Comparison of ENCODE assay signal across 10 cellular contexts in the genomic region with DNA sequence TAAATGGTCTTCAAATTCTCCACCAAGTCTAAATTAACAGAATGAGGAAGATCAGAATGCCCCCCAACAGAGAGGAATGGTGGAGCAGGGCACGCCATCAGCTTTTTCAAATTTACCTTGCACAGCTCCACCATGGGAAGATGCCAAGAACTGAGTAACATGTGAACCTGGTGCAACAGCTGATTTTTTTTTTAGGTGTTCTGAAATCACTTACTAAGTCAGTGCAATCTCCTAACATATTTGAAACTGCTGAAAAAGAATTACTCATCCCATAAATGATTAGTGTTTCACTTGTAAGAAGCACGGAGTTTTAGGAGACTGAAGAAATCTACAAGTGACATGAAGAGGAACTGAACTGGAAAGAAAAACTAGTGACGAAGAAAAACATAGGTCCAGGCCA. TPM values are rescaled to one million over a fixed set of nuclear protein-coding genes. Genes with fewer than 3 reads are reported as not detected.
DNase-seq lines count a peak whose midpoint lies in the region; ATAC-seq, FAIRE-seq and TF ChIP-seq lines count a peak whose summit lies in the region.
"Had no signal": no experiment of that assay in that cellular context is flagged by ENCODE, and none has a peak within 500 bp of the region (broad histone marks: within the 10 kb centered on the region; RNA-seq: fewer than 3 reads in every experiment).

No MANE protein-coding gene starts in this region.

- H4K8ac ChIP-seq in trophoblast cell (ENCODE audit: low read depth, low read length), result no peak overlapping the region

- H3K79me2 ChIP-seq in GM23248 (ENCODE audit: insufficient read depth) (peaks cover 93% of the 10 kb centered on the region), astrocyte (ENCODE audit: insufficient read depth, low read length) (peaks cover 94% of the 10 kb centered on the region), trophoblast cell (ENCODE audit: control insufficient read depth, insufficient read depth, low read length, poor library complexity) (peaks cover 23% of the 10 kb centered on the region)

- peaks cover 2% of the 10 kb centered on the region for H3K36me3 Mint-ChIP-seq in astrocyte (ENCODE audit: low read depth, unreplicated experiment)

- H3K18ac ChIP-seq in trophoblast cell (ENCODE audit: low read length), result no peak overlapping the region

- no peaks in the 10 kb centered on the region for H3K9me3 Mint-ChIP-seq in astrocyte (ENCODE audit: unreplicated experiment)

- H4K91ac ChIP-seq in trophoblast cell (ENCODE audit: low read depth, low read length), result no peak overlapping the region

- TF ChIP-seq RAD21 in A549 (conservative IDR thresholded peaks at IDR 0.05 in 1 of 2, IDR thresholded peaks at IDR 0.05 in 1 of 2) (no peak), liver (IDR thresholded peaks at IDR 0.05) (peak in 1 of 2 donors; percentile 19)

- no peaks in the 10 kb centered on the region for H3K27me3 Mint-ChIP-seq in astrocyte (ENCODE audit: low read depth, unreplicated experiment)

- H3K9ac ChIP-seq in GM23248 (no peak overlapping the region), astrocyte (ENCODE audit: low read length) (no peak overlapping the region), liver (ENCODE audit: low read depth in 1 of 2, low read length in 2 of 2) (no peak overlapping the region), trophoblast cell (ENCODE audit: low read length) (no peak overlapping the region)

- peaks cover 7% of the 10 kb centered on the region for H3K79me1 ChIP-seq in trophoblast cell (ENCODE audit: low read length)

- in situ Hi-C loops in GM23248 (cut with MboI), result no loop called here

- 44% methylated on average over 3 of the region's 3 CpGs for WGBS in A549 (ENCODE audit: missing lambda C conversion rate)
- WGBS in GM23248 (ENCODE audit: low coverage in 1 of 2, low lambda C conversion rate in 2 of 2, missing lambda C conversion rate in 2 of 2), 2 experiments, result 81 to 82% methylated on average over 3 of the region's 3 CpGs
- WGBS in liver, result 55% methylated on average over 3 of the region's 3 CpGs
- no CpG with 5 or more reads among the region's 3 CpGs for WGBS in trophoblast cell (ENCODE audit: extremely low coverage, insufficient coverage, insufficient read length)

- no peak overlapping the region for H3K4me3 Mint-ChIP-seq in astrocyte (ENCODE audit: unreplicated experiment)

- H3K4me2 ChIP-seq in A549 (peak overlapping the region; percentile 63), GM23248 (ENCODE audit: unreplicated experiment) (no peak overlapping the region), astrocyte (ENCODE audit: low read length) (peak overlapping the region; percentile 1), trophoblast cell (ENCODE audit: low read length) (no peak overlapping the region)

- H2BK120ac ChIP-seq in trophoblast cell (ENCODE audit: insufficient read depth, low read length, poor library complexity), result no peak overlapping the region

- TF ChIP-seq POLR2A in A549 (IDR thresholded peaks at IDR 0.05; ENCODE audit: low read length), result no peak

- no peak for TF ChIP-seq EP300 in A549 (IDR thresholded peaks at IDR 0.05)

- CTCF ChIA-PET in A549 (lab: Yijun Ruan, JAX), result no interaction called here

- H3K27me3 ChIP-seq in GM23248 (replicated peaks; ENCODE audit: insufficient read depth) (no peaks in the 10 kb centered on the region), astrocyte (ENCODE audit: insufficient read depth, low read length) (no peaks in the 10 kb centered on the region), liver (ENCODE audit: control insufficient read depth in 4 of 4, insufficient read depth in 4 of 4, low read length in 3 of 4) (no peaks in the 10 kb centered on the region), trophoblast cell (ENCODE audit: insufficient read depth, low read length) (no peaks in the 10 kb centered on the region)

- H2BK5ac ChIP-seq in trophoblast cell (ENCODE audit: low read depth, low read length, poor library complexity), result no peak overlapping the region

- FAIRE-seq in A549 (lab: Jason Lieb, UNC), result no peak
- FAIRE-seq in astrocyte (lab: Jason Lieb, UNC), result no peak
- FAIRE-seq: GM19239 had no signal

- H3K9me3 ChIP-seq in A549 (no peaks in the 10 kb centered on the region), GM23248 (ENCODE audit: low read depth) (no peaks in the 10 kb centered on the region), astrocyte (ENCODE audit: insufficient read depth, low read depth, low read length) (no peaks in the 10 kb centered on the region), liver (ENCODE audit: control insufficient read depth in 4 of 4, low read length in 3 of 4) (no peaks in the 10 kb centered on the region), trophoblast cell (ENCODE audit: insufficient read depth, low read depth, low read length) (no peaks in the 10 kb centered on the region)

- no peak overlapping the region for H3K14ac ChIP-seq in trophoblast cell (ENCODE audit: low read length)

- H3K4me3 ChIP-seq in A549, result no peak overlapping the region
- H3K4me3 ChIP-seq in GM23248, result no peak overlapping the region
- H3K4me3 ChIP-seq in astrocyte (ENCODE audit: insufficient read depth, low read depth, low read length), result no peak overlapping the region
- no peak overlapping the region for H3K4me3 ChIP-seq in liver (ENCODE audit: low read depth in 1 of 3, low read length in 3 of 3)
- no peak overlapping the region for H3K4me3 ChIP-seq in trophoblast cell (ENCODE audit: low read depth, low read length)

- H2BK12ac ChIP-seq in trophoblast cell (ENCODE audit: low read length), result no peak overlapping the region

- no peaks in the 10 kb centered on the region for H3K9me2 ChIP-seq in GM23248 (ENCODE audit: insufficient read depth)

- DNase-seq in A549 (ENCODE audit: low read depth in 1 of 2, low spot score in 1 of 2), result no peak
- DNase-seq in GM23248, result peak; percentile 39
- DNase-seq in astrocyte (ENCODE audit: low read depth), result peak; percentile 72
- no peak for DNase-seq in trophoblast cell
- DNase-seq: DMS 273 treated with DMSO at 0.1 percent for 48 hours had no signal

- no peak overlapping the region for H3K23ac ChIP-seq in trophoblast cell (ENCODE audit: low read length)

- H3K4me1 ChIP-seq in A549 (peaks cover 75% of the 10 kb centered on the region), GM23248 (ENCODE audit: insufficient read depth) (peaks cover 36% of the 10 kb centered on the region), astrocyte (ENCODE audit: insufficient read depth, low read length) (peaks cover 22% of the 10 kb centered on the region), liver (ENCODE audit: control insufficient read depth in 4 of 4, insufficient read depth in 4 of 4, low read length in 3 of 4) (peaks cover 15 to 56% (median 37%) of the 10 kb centered on the region in 4 donors), trophoblast cell (ENCODE audit: control insufficient read depth in 1 of 2, insufficient read depth in 2 of 2, low read length in 2 of 2) (peaks cover 3 to 7% of the 10 kb centered on the region in 2 experiments)

- no peak overlapping the region for H2AFZ ChIP-seq in GM23248
- no peak overlapping the region for H2AFZ ChIP-seq in astrocyte (ENCODE audit: low read depth, low read length)
- no peak overlapping the region for H2AFZ ChIP-seq in trophoblast cell (ENCODE audit: insufficient read depth, low read length, poor library complexity)

- no peak overlapping the region for H3K4ac ChIP-seq in trophoblast cell (ENCODE audit: low read depth, low read length)

- peaks cover 50% of the 10 kb centered on the region for H3K4me1 Mint-ChIP-seq in astrocyte (ENCODE audit: low read depth, unreplicated experiment)

- ATAC-seq in A549 (no peak), HG02885 (IDR thresholded peaks at IDR 0.05; ENCODE audit: poor library complexity, unreplicated experiment) (no peak), GM21515 (IDR thresholded peaks at IDR 0.05; ENCODE audit: unreplicated experiment) (no peak), HG03571 (IDR thresholded peaks at IDR 0.05; ENCODE audit: unreplicated experiment) (no peak)

- no peak overlapping the region for H2AK5ac ChIP-seq in trophoblast cell (ENCODE audit: low read length)

- H3K27ac ChIP-seq in A549, result peak overlapping the region; percentile 68 to 80; a peak in 5 of 6 replicates
- no peak overlapping the region for H3K27ac ChIP-seq in GM23248
- H3K27ac ChIP-seq in astrocyte (ENCODE audit: low read depth, low read length), result no peak overlapping the region
- peak overlapping the region; percentile 72 to 74 for H3K27ac ChIP-seq in liver (ENCODE audit: low read depth in 1 of 2, low read length in 2 of 2)
- H3K27ac ChIP-seq in trophoblast cell (ENCODE audit: low read depth, low read length), result no peak overlapping the region

- TF ChIP-seq CTCF in A549 (IDR thresholded peaks at IDR 0.05) (no peak), astrocyte (IDR thresholded peaks at IDR 0.05; ENCODE audit: insufficient read depth, low read depth, low read length) (no peak), liver (IDR thresholded peaks at IDR 0.05; ENCODE audit: low read depth, low read length, missing input control) (no peak)

- peak overlapping the region; percentile 16 for H3K27ac Mint-ChIP-seq in astrocyte (ENCODE audit: unreplicated experiment)

- POLR2A ChIA-PET in A549 (lab: Yijun Ruan, JAX), result no interaction called here

- no peaks in the 10 kb centered on the region for H3K36me3 ChIP-seq in GM23248 (ENCODE audit: low read depth)
- no peaks in the 10 kb centered on the region for H3K36me3 ChIP-seq in astrocyte (ENCODE audit: insufficient read depth, low read length)
- H3K36me3 ChIP-seq in liver (ENCODE audit: control insufficient read depth in 4 of 4, insufficient read depth in 3 of 4, low read depth in 1 of 4, low read length in 3 of 4), result no peaks in the 10 kb centered on the region
- no peaks in the 10 kb centered on the region for H3K36me3 ChIP-seq in trophoblast cell (ENCODE audit: control insufficient read depth in 1 of 2, insufficient read depth in 2 of 2, low read length in 2 of 2)

- no peak overlapping the region for H4K12ac ChIP-seq in trophoblast cell (ENCODE audit: low read depth, low read length)

- H4K20me1 ChIP-seq in GM23248 (ENCODE audit: insufficient read depth) (peaks cover 17% of the 10 kb centered on the region; the same call in 1 of the 2 replicates), astrocyte (ENCODE audit: insufficient read depth, low read length) (peaks cover 58% of the 10 kb centered on the region)

- peaks cover 22% of the 10 kb centered on the region for H3F3A ChIP-seq in GM23248 (ENCODE audit: insufficient read depth)

RNA-seq across cellular contexts. Expression of gene TMEM245, which starts 5.1 kb away (rescaled TPM):
- polyA plus RNA-seq in A549 (2011; rRNA removed) (88.9 and 108 TPM in 2 replicates), A549 (2017; fragmentation: RNase III; extraction: RNeasy Plus Mini Kit Qiagen cat#74134 plus additional on column Dnase treatment) (44.9 to 48.6 TPM (median 48.2 TPM) in 3 replicates), GM23248 (2016; fragmentation: Nextera tagmentation; extraction: Ambion mirVana) (20.7 and 20.8 TPM in 2 replicates), liver (10 to 100 TPM; 13.7 to 17.0 TPM)
- 20.2 and 27.8 TPM in 2 replicates for polyA plus RNA-seq in A549 (2012; cell fraction: cytosol; rRNA removed)
- 18.6 and 33.2 TPM in 2 replicates for polyA plus RNA-seq in A549 (2012; cell fraction: nucleus; rRNA removed)
- polyA minus RNA-seq in A549 (2011; rRNA and poly(A)+ RNA removed), result 157 and 160 TPM in 2 replicates
- 30.2 and 43.8 TPM in 2 replicates for total RNA-seq in GM23248 (2014; rRNA removed; shearing (Covaris generic))
- total RNA-seq in astrocyte (52.2 and 54.1 TPM in 2 replicates), liver (10 to 100 TPM; 45.3 to 75.3 TPM)
- 48.2 and 49.2 TPM in 2 replicates for polyA plus RNA-seq in trophoblast cell (2013)

RNA-seq across cellular contexts. Expression of gene FRRS1L, which starts 52.4 kb away (rescaled TPM):
- 1.5 TPM in 2 replicates for polyA plus RNA-seq in A549 (2011; rRNA removed)
- polyA plus RNA-seq in A549 (2012; cell fraction: cytosol; rRNA removed), result 0.24 and 0.26 TPM in 2 replicates
- polyA plus RNA-seq in A549 (2012; cell fraction: nucleus; rRNA removed), result 0.06 and 0.17 TPM in 2 replicates
- 0.42 to 0.59 TPM (median 0.54 TPM) in 3 replicates for polyA plus RNA-seq in A549 (2017; fragmentation: RNase III; extraction: RNeasy Plus Mini Kit Qiagen cat#74134 plus additional on column Dnase treatment)
- 1.2 and 2.0 TPM in 2 replicates for polyA minus RNA-seq in A549 (2011; rRNA and poly(A)+ RNA removed)
- under 0.01 TPM in 1 of 2 replicates, not detected in the other for total RNA-seq in GM23248 (2014; rRNA removed; shearing (Covaris generic))
- polyA plus RNA-seq in GM23248 (2016; fragmentation: Nextera tagmentation; extraction: Ambion mirVana), result 0.20 TPM in 1 of 2 replicates, not detected in the other
- total RNA-seq in astrocyte, result 0.43 and 1.1 TPM in 2 replicates
- under 1 TPM; 0.08 to 0.51 TPM for total RNA-seq in liver
- not detected for polyA plus RNA-seq in liver
- 0.04 and 0.10 TPM in 2 replicates for polyA plus RNA-seq in trophoblast cell (2013)

Comparison
In these comparisons a context has a peak if more than half of its experiments do, and no peak if none do; other contexts are left out.
1. DNase-seq: peak in GM23248 (single experiment) and astrocyte (single experiment); none in A549 (0 of 2) and trophoblast cell (0 of 2).
2. H3K27ac ChIP-seq: peak in A549 (2 of 2) and liver (2 of 2); none in GM23248 (single experiment), astrocyte (single experiment) and trophoblast cell (single experiment).
3. H3K4me2 ChIP-seq: peak in A549 (single experiment) and astrocyte (single experiment); none in GM23248 (single experiment) and trophoblast cell (single experiment).